ENCODE assay signal across 8 cellular contexts in genomic region chr19:38848299-38849146, GRCh38. TPM values are rescaled to one million over a fixed set of nuclear protein-coding genes. Genes with fewer than 3 reads are reported as not detected.
DNase-seq lines count a peak whose midpoint lies in the region; ATAC-seq, FAIRE-seq and TF ChIP-seq lines count a peak whose summit lies in the region.

No MANE protein-coding gene starts in this region.

- TF ChIP-seq EP300 in A549 (IDR thresholded peaks at IDR 0.05) = no peak

- no peak for TF ChIP-seq RAD21 in A549 (conservative IDR thresholded peaks at IDR 0.05 in 1 of 2, IDR thresholded peaks at IDR 0.05 in 1 of 2)

- peak overlapping the region; percentile 88 for H3K4me3 Mint-ChIP-seq in mesothelial cell of epicardium

- WGBS in A549 (ENCODE audit: missing lambda C conversion rate) = 7% methylated on average over 22 of the region's 22 CpGs
- WGBS in mammary epithelial cell (ENCODE audit: low coverage, missing lambda C conversion rate) = 8% methylated on average over 22 of the region's 22 CpGs

- POLR2A ChIA-PET in A549 (lab: Yijun Ruan, JAX) = interaction anchor here (0.5 to 2.8 kb wide), 37 partner anchors 10 to 917 kb away, joined by 3 to 62 read pairs (median 4); partner anchors contain the start of genes ACTN4, ECH1, EIF3K and FBXO17

- H3K4me2 ChIP-seq in A549 (peak overlapping the region; percentile 85), mammary epithelial cell (ENCODE audit: insufficient read depth, low read depth, low read length) (peak overlapping the region; percentile 91)

- dilution Hi-C loops in mammary epithelial cell (cut with HindIII; ENCODE audit: low sequenced_read_pairs) = no loop called here

- no peaks in the 10 kb centered on the region for H3K27me3 Mint-ChIP-seq in mesothelial cell of epicardium (ENCODE audit: low read depth)

- H3K27me3 ChIP-seq in HL-60 (ENCODE audit: insufficient read depth, poor library complexity, severe bottlenecking) (no peaks in the 10 kb centered on the region), mammary epithelial cell (ENCODE audit: insufficient read depth, low read length) (no peaks in the 10 kb centered on the region)

- H3K36me3 ChIP-seq in mammary epithelial cell (ENCODE audit: insufficient read depth, low read length) = peaks cover 35% of the 10 kb centered on the region

- H3K4me1 Mint-ChIP-seq in mesothelial cell of epicardium = peaks cover 41% of the 10 kb centered on the region

- H3K9ac ChIP-seq in mammary epithelial cell (ENCODE audit: insufficient read depth, low read length) = peak overlapping the region; percentile 99

- ATAC-seq in A549 = no peak
- ATAC-seq in HG03565 (IDR thresholded peaks at IDR 0.05; ENCODE audit: unreplicated experiment) = no peak

- H3K9me3 ChIP-seq in A549 (no peaks in the 10 kb centered on the region), mammary epithelial cell (replicated peaks; ENCODE audit: insufficient read depth, low read length) (no peaks in the 10 kb centered on the region)

- TSS peak; percentile 50 for BruUV-seq in mammary epithelial cell (replicated peaks; lab: Mats Ljungman, UMichigan)

- H3K4me1 ChIP-seq in A549 = peaks cover 56% of the 10 kb centered on the region
- peaks cover 31% of the 10 kb centered on the region for H3K4me1 ChIP-seq in mammary epithelial cell (ENCODE audit: insufficient read depth, low read length)

- peaks cover 18% of the 10 kb centered on the region for H3K36me3 Mint-ChIP-seq in mesothelial cell of epicardium

- in situ Hi-C loops in mammary epithelial cell (cut with MboI; ENCODE audit: low sequenced_read_pairs in 2 of 2) = loop anchor here (10.0 to 25.0 kb wide), 2 partner anchors 111 to 204 kb away; partner anchors contain the start of genes ACTN4 (in 1 of the 2) and CAPN12 (in 1 of the 2)

- intact Hi-C loops in mammary epithelial cell (cut with micrococcal nuclease) = loop anchor here (1.0 kb wide), 1 partner anchor 52 kb away; no protein-coding TSS in a partner anchor

- peaks cover 5% of the 10 kb centered on the region for H4K20me1 ChIP-seq in mammary epithelial cell (ENCODE audit: insufficient read depth, low read length)

- peak in 1 of 2 experiments; percentile 39 for DNase-seq in A549 (ENCODE audit: low read depth in 1 of 2, low spot score in 1 of 2)
- no peak for DNase-seq in HL-60 (ENCODE audit: low read depth in 1 of 2, low spot score in 1 of 2)
- peak; percentile 12 for DNase-seq in mammary epithelial cell
- DNase-seq in mesothelial cell of epicardium (ENCODE audit: low spot score in 2 of 2, unreplicated experiment in 2 of 2) = no peak
- DNase-seq in GM19238 (ENCODE audit: insufficient read length, low spot score) = no peak
- DNase-seq in NCI-H82 (lab: John Stamatoyannopoulos, UW) = no peak
- DNase-seq in UCSD-AML1 (lab: John Stamatoyannopoulos, UW; ENCODE audit: unreplicated experiment) = no peak

- no peaks in the 10 kb centered on the region for H3K9me3 Mint-ChIP-seq in mesothelial cell of epicardium

- H3K4me3 ChIP-seq in A549 = peak overlapping the region; percentile 69
- peak overlapping the region; percentile 64 for H3K4me3 ChIP-seq in HL-60 (replicated peaks; ENCODE audit: insufficient read depth, low read length)
- H3K4me3 ChIP-seq in mammary epithelial cell (replicated peaks in 1 of 3; ENCODE audit: insufficient read depth in 1 of 3, low read depth in 2 of 3, low read length in 3 of 3) = peak overlapping the region; percentile 63 to 86 (median 75)

- H2AFZ ChIP-seq in mammary epithelial cell (ENCODE audit: low read depth, low read length) = no peak overlapping the region

- H3K27ac ChIP-seq in A549 (peak overlapping the region; percentile 93 to 96), HL-60 (replicated peaks) (peak overlapping the region; percentile 83), mammary epithelial cell (ENCODE audit: insufficient read depth, low read depth, low read length) (peak overlapping the region; percentile 89)

- no peak for TF ChIP-seq CTCF in A549 (IDR thresholded peaks at IDR 0.05)
- no peak for TF ChIP-seq CTCF in HL-60 (IDR thresholded peaks at IDR 0.05; ENCODE audit: insufficient read depth, low read length)
- TF ChIP-seq CTCF in mammary epithelial cell (conservative IDR thresholded peaks at IDR 0.05 in 1 of 2, IDR thresholded peaks at IDR 0.05 in 1 of 2; ENCODE audit: extremely low read depth in 1 of 2, insufficient read depth in 1 of 2, low read depth in 1 of 2, low read length in 2 of 2) = no peak
- TF ChIP-seq CTCF in mesothelial cell of epicardium (IDR thresholded peaks at IDR 0.05; ENCODE audit: unreplicated experiment) = no peak

- peak; percentile 59 for FAIRE-seq in A549 (lab: Jason Lieb, UNC)

- CTCF ChIA-PET in A549 (lab: Yijun Ruan, JAX) = interaction anchor here (0.5 to 4.3 kb wide), 22 partner anchors 8 to 214 kb away, joined by 3 to 21 read pairs (median 3); partner anchors contain the start of genes ECH1, MRPS12 and SARS2
- CTCF ChIA-PET in mammary epithelial cell (lab: Charles Lee; ENCODE audit: low non-redundant PET) = interaction anchor here (0.6 to 1.1 kb wide), 4 partner anchors 13 to 201 kb away, joined by 3 to 6 read pairs (median 5); partner anchors contain the start of genes MRPS12 and SARS2

- peaks cover 57% of the 10 kb centered on the region for H3K79me2 ChIP-seq in mammary epithelial cell (ENCODE audit: insufficient read depth, low read length)

- peak overlapping the region; percentile 97 for H3K27ac Mint-ChIP-seq in mesothelial cell of epicardium

- no peak for TF ChIP-seq POLR2A in A549 (IDR thresholded peaks at IDR 0.05; ENCODE audit: low read length)

TF ChIP-seq in A549, 52 proteins besides CTCF, POLR2A, EP300 and RAD21:
- peak; percentile 14; the same call in 1 of the 2 replicates for TF ChIP-seq RFX5 (IDR thresholded peaks at IDR 0.05)
- TF ChIP-seq FOSB (CRISPR knock-in tag; IDR thresholded peaks at IDR 0.05) = peak; percentile 70; the same call in 1 of the 2 replicates
- TF ChIP-seq HOXA7 (CRISPR knock-in tag; IDR thresholded peaks at IDR 0.05) = peak; percentile 75; the same call in 1 of the 2 replicates
- peak; percentile 36; the same call in 1 of the 2 replicates for TF ChIP-seq ATOH8 (CRISPR knock-in tag; IDR thresholded peaks at IDR 0.05; ENCODE audit: low read depth)
- TF ChIP-seq JUNB (IDR thresholded peaks at IDR 0.05) = no peak
- no peak for TF ChIP-seq NR3C1 (IDR thresholded peaks at IDR 0.05)
- peak; percentile 87 for TF ChIP-seq TP53 (CRISPR knock-in tag; IDR thresholded peaks at IDR 0.05)

RNA-seq across cellular contexts. Expression of gene HNRNPL, which starts 1.3 kb away (rescaled TPM):
- polyA plus RNA-seq in A549 (2011; rRNA removed) (440 and 487 TPM in 2 replicates), A549 (2017; fragmentation: RNase III; extraction: RNeasy Plus Mini Kit Qiagen cat#74134 plus additional on column Dnase treatment) (372 to 383 TPM (median 380 TPM) in 3 replicates), mammary epithelial cell (242 TPM)
- polyA plus RNA-seq in A549 (2012; cell fraction: cytosol; rRNA removed) = 346 and 419 TPM in 2 replicates
- polyA plus RNA-seq in A549 (2012; cell fraction: nucleus; rRNA removed) = 557 and 713 TPM in 2 replicates
- 477 and 485 TPM in 2 replicates for polyA minus RNA-seq in A549 (2011; rRNA and poly(A)+ RNA removed)
- total RNA-seq in mammary epithelial cell (100 to 1,000 TPM; 200 to 391 TPM), mesothelial cell of epicardium (423 to 443 TPM (median 425 TPM) in 3 replicates)
- polyA minus RNA-seq in mammary epithelial cell = 784 TPM

RNA-seq across cellular contexts. Expression of gene ECH1, which starts 16.9 kb away (rescaled TPM):
- 383 and 431 TPM in 2 replicates for polyA plus RNA-seq in A549 (2011; rRNA removed)
- 437 and 495 TPM in 2 replicates for polyA plus RNA-seq in A549 (2012; cell fraction: cytosol; rRNA removed)
- 459 and 460 TPM in 2 replicates for polyA plus RNA-seq in A549 (2012; cell fraction: nucleus; rRNA removed)
- 393 to 394 TPM (median 394 TPM) in 3 replicates for polyA plus RNA-seq in A549 (2017; fragmentation: RNase III; extraction: RNeasy Plus Mini Kit Qiagen cat#74134 plus additional on column Dnase treatment)
- 166 and 194 TPM in 2 replicates for polyA minus RNA-seq in A549 (2011; rRNA and poly(A)+ RNA removed)
- 10 to 100 TPM; 66.0 to 75.9 TPM for total RNA-seq in mammary epithelial cell
- 74.5 TPM for polyA plus RNA-seq in mammary epithelial cell
- 85.9 TPM for polyA minus RNA-seq in mammary epithelial cell
- 79.5 to 91.4 TPM (median 85.9 TPM) in 3 replicates for total RNA-seq in mesothelial cell of epicardium

RNA-seq across cellular contexts. Expression of gene RINL, which starts 29.6 kb away (rescaled TPM):
- polyA plus RNA-seq in A549 (2011; rRNA removed) (6.3 and 6.6 TPM in 2 replicates), A549 (2017; fragmentation: RNase III; extraction: RNeasy Plus Mini Kit Qiagen cat#74134 plus additional on column Dnase treatment) (2.9 to 3.5 TPM (median 3.1 TPM) in 3 replicates), mammary epithelial cell (2.4 TPM)
- 3.6 and 3.7 TPM in 2 replicates for polyA plus RNA-seq in A549 (2012; cell fraction: cytosol; rRNA removed)
- 2.1 and 2.8 TPM in 2 replicates for polyA plus RNA-seq in A549 (2012; cell fraction: nucleus; rRNA removed)
- polyA minus RNA-seq in A549 (2011; rRNA and poly(A)+ RNA removed) = 4.3 and 5.2 TPM in 2 replicates
- total RNA-seq in mammary epithelial cell (1 to 10 TPM; 5.7 to 9.2 TPM), mesothelial cell of epicardium (2.1 to 3.3 TPM (median 2.3 TPM) in 3 replicates)
- polyA minus RNA-seq in mammary epithelial cell = 1.3 TPM

RNA-seq across cellular contexts. Expression of gene LGALS4, which starts 35.8 kb away (rescaled TPM):
- polyA plus RNA-seq in A549 (2011; rRNA removed) = 2.5 and 3.3 TPM in 2 replicates
- polyA plus RNA-seq in A549 (2012; cell fraction: cytosol; rRNA removed) = 0.87 and 1.2 TPM in 2 replicates
- 4.4 and 6.3 TPM in 2 replicates for polyA plus RNA-seq in A549 (2012; cell fraction: nucleus; rRNA removed)
- 0.38 to 0.94 TPM (median 0.84 TPM) in 3 replicates for polyA plus RNA-seq in A549 (2017; fragmentation: RNase III; extraction: RNeasy Plus Mini Kit Qiagen cat#74134 plus additional on column Dnase treatment)
- polyA minus RNA-seq in A549 (2011; rRNA and poly(A)+ RNA removed) = 1.7 and 2.4 TPM in 2 replicates
- total RNA-seq in mammary epithelial cell = under 1 TPM in 1 of 2 donors, not detected in 1; 0.47 TPM
- 0.20 TPM for polyA plus RNA-seq in mammary epithelial cell
- polyA minus RNA-seq in mammary epithelial cell = not detected
- 1.4 to 3.0 TPM (median 1.6 TPM) in 3 replicates for total RNA-seq in mesothelial cell of epicardium

RNA-seq across cellular contexts. Expression of gene SIRT2, which starts 50.9 kb away (rescaled TPM):
- polyA plus RNA-seq in A549 (2011; rRNA removed) = 28.6 and 31.5 TPM in 2 replicates
- 32.7 and 36.6 TPM in 2 replicates for polyA plus RNA-seq in A549 (2012; cell fraction: cytosol; rRNA removed)
- 57.0 and 61.5 TPM in 2 replicates for polyA plus RNA-seq in A549 (2012; cell fraction: nucleus; rRNA removed)
- polyA plus RNA-seq in A549 (2017; fragmentation: RNase III; extraction: RNeasy Plus Mini Kit Qiagen cat#74134 plus additional on column Dnase treatment) = 28.3 to 30.4 TPM (median 30.4 TPM) in 3 replicates
- 23.2 and 27.7 TPM in 2 replicates for polyA minus RNA-seq in A549 (2011; rRNA and poly(A)+ RNA removed)
- 10 to 100 TPM; 43.3 to 65.3 TPM for total RNA-seq in mammary epithelial cell
- polyA plus RNA-seq in mammary epithelial cell = 45.6 TPM
- polyA minus RNA-seq in mammary epithelial cell = 51.2 TPM
- total RNA-seq in mesothelial cell of epicardium = 45.2 to 46.5 TPM (median 45.7 TPM) in 3 replicates
